ENCODE assay signal across 24 cellular contexts in the genomic region with DNA sequence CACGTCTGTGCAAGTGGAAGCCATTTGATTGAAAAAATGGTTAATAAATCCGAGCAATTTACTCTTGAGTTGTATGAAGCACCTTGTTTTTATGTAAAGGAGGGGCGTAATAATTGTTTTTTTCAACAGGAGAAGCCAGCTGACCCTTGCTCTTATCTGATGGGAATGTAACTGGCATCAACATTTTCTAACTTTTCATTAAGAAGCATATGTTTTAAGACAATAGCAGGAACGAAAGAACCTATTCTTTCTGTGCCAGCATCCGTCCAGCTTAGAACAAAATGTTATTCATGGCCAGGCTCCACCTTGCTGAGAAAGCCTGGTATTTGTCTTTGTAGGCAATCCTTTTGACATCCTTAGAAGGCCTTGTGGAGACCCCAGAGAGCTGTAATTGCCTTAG. TPM values are rescaled to one million over a fixed set of nuclear protein-coding genes. Genes with fewer than 3 reads are reported as not detected.
A peak's percentile ranks its signal among the peaks of the same experiment; 100 is the strongest.
DNase-seq lines count a peak whose midpoint lies in the region; ATAC-seq, FAIRE-seq and TF ChIP-seq lines count a peak whose summit lies in the region.
"Had no signal": no experiment of that assay in that cellular context is flagged by ENCODE, and none has a peak within 500 bp of the region (broad histone marks: within the 10 kb centered on the region; RNA-seq: fewer than 3 reads in every experiment).

No MANE protein-coding gene starts in this region.

- dilution Hi-C loops in endothelial cell of umbilical vein (cut with MboI; ENCODE audit: extremely low pct_ligation_motif_present, low sequenced_read_pairs) = no loop called here

- TF ChIP-seq CTCF in breast epithelium (IDR thresholded peaks at IDR 0.05) (no peak), MCF 10A (IDR thresholded peaks at IDR 0.05; ENCODE audit: unreplicated experiment) (no peak), endothelial cell of umbilical vein (IDR thresholded peaks at IDR 0.05; ENCODE audit: extremely low read depth in 1 of 2, insufficient read depth in 1 of 2, low read depth in 1 of 2, low read length in 2 of 2) (no peak), pancreas (IDR thresholded peaks at IDR 0.05) (no peak)

- no peaks in the 10 kb centered on the region for H3K4me1 Mint-ChIP-seq in MCF 10A (ENCODE audit: insufficient read depth, unreplicated experiment)

- TF ChIP-seq POLR2A in breast epithelium (IDR thresholded peaks at IDR 0.05) = no peak
- no peak for TF ChIP-seq POLR2A in endothelial cell of umbilical vein (IDR thresholded peaks at IDR 0.05; ENCODE audit: low read depth, low read length)
- TF ChIP-seq POLR2A in erythroblast (IDR thresholded peaks at IDR 0.05; ENCODE audit: low read length) = no peak

- intact Hi-C loops in breast epithelium (cut with DNase I; ENCODE audit: low total_unique reads) (no loop called here), MCF 10A (cut with micrococcal nuclease) (no loop called here), endothelial cell of umbilical vein (cut with micrococcal nuclease) (loop anchor here (1.0 kb wide), 2 partner anchors 34 to 122 kb away; no protein-coding TSS in a partner anchor), pancreas (cut with DNase I) (no loop called here)

- POLR2A ChIA-PET in MCF 10A (lab: Yijun Ruan, JAX) = interaction anchor here (0.6 kb wide), 1 partner anchor 395 kb away, joined by 4 read pairs; a partner anchor contains a TSS
- POLR2A ChIA-PET in endothelial cell of umbilical vein (lab: Charles Lee) = no interaction called here

- H3K4me2 ChIP-seq in endothelial cell of umbilical vein (ENCODE audit: insufficient read depth, low read length) = peak overlapping the region; percentile 14
- H3K4me2 ChIP-seq: BLaER1 had no signal

- H4K20me1 ChIP-seq in endothelial cell of umbilical vein (replicated peaks; ENCODE audit: control insufficient read depth, extremely low read depth, insufficient read depth, low read length) = no peaks in the 10 kb centered on the region
- H4K20me1 ChIP-seq: BLaER1 had no signal

- H3K79me2 ChIP-seq in endothelial cell of umbilical vein (ENCODE audit: control insufficient read depth, insufficient read depth, low read length) = no peaks in the 10 kb centered on the region

- no peak for ATAC-seq in pancreas
- ATAC-seq: K562 had no signal

- H3K9me3 Mint-ChIP-seq in MCF 10A (ENCODE audit: unreplicated experiment) = no peaks in the 10 kb centered on the region
- H3K9me3 Mint-ChIP-seq: CD4-positive, alpha-beta T cell had no signal

- peaks cover 0 to 4% of the 10 kb centered on the region in 2 donors for H3K4me1 ChIP-seq in breast epithelium
- peaks cover 13% of the 10 kb centered on the region for H3K4me1 ChIP-seq in endothelial cell of umbilical vein (ENCODE audit: control insufficient read depth, extremely low read depth, insufficient read depth, low read length)
- peaks cover 21 to 35% (median 21%) of the 10 kb centered on the region in 3 donors for H3K4me1 ChIP-seq in pancreas
- peaks cover 14% of the 10 kb centered on the region for H3K4me1 ChIP-seq in stomach smooth muscle (ENCODE audit: control insufficient read depth, insufficient read depth, low read length)
- H3K4me1 ChIP-seq: BLaER1 had no signal

- BruUV-seq in MCF 10A (replicated peaks; lab: Mats Ljungman, UMichigan) (no TSS peak), endothelial cell of umbilical vein (replicated peaks; lab: Mats Ljungman, UMichigan) (no TSS peak)

- H3K27ac ChIP-seq in breast epithelium = peak overlapping the region; percentile 64 to 88
- H3K27ac ChIP-seq in endothelial cell of umbilical vein (ENCODE audit: insufficient read depth, low read depth, low read length) = no peak overlapping the region
- peak overlapping the region in 3 of 4 donors; percentile 21 to 52 (median 47) for H3K27ac ChIP-seq in pancreas
- H3K27ac ChIP-seq in stomach smooth muscle (ENCODE audit: low read length) = peak overlapping the region; percentile 58
- H3K27ac ChIP-seq: 22Rv1, BLaER1, HL-60 had no signal

- H3K9me3 ChIP-seq in breast epithelium = no peaks in the 10 kb centered on the region
- H3K9me3 ChIP-seq in endothelial cell of umbilical vein (replicated peaks; ENCODE audit: control insufficient read depth, insufficient read depth, low read length) = no peaks in the 10 kb centered on the region
- no peaks in the 10 kb centered on the region for H3K9me3 ChIP-seq in pancreas
- H3K9me3 ChIP-seq in stomach smooth muscle (ENCODE audit: control insufficient read depth in 2 of 2, low read length in 2 of 2) = no peaks in the 10 kb centered on the region
- H3K9me3 ChIP-seq: BLaER1 had no signal

- H3K9ac ChIP-seq in endothelial cell of umbilical vein (replicated peaks; ENCODE audit: extremely low read depth, insufficient read depth, low read length) (no peak overlapping the region), stomach smooth muscle (ENCODE audit: low read length in 2 of 2) (no peak overlapping the region)
- H3K9ac ChIP-seq: BLaER1 had no signal

- no peaks in the 10 kb centered on the region for H3K36me3 ChIP-seq in breast epithelium
- H3K36me3 ChIP-seq in endothelial cell of umbilical vein (ENCODE audit: control insufficient read depth in 2 of 2, extremely low read depth in 1 of 2, insufficient read depth in 2 of 2, low read length in 2 of 2) = peaks cover 0 to 2% of the 10 kb centered on the region in 2 experiments
- H3K36me3 ChIP-seq in pancreas = no peaks in the 10 kb centered on the region
- no peaks in the 10 kb centered on the region for H3K36me3 ChIP-seq in stomach smooth muscle (ENCODE audit: control insufficient read depth in 2 of 2, insufficient read depth in 2 of 2, low read length in 2 of 2)
- H3K36me3 ChIP-seq: BLaER1 had no signal

- DNase-seq in breast epithelium (ENCODE audit: low spot score in 2 of 2) = no peak
- no peak for DNase-seq in MCF 10A (ENCODE audit: unreplicated experiment)
- DNase-seq in endothelial cell of umbilical vein (ENCODE audit: low read depth, low spot score) = peak; percentile 88
- no peak for DNase-seq in pancreas
- DNase-seq in Kasumi-1 (lab: John Stamatoyannopoulos, UW) = no peak
- no peak for DNase-seq in erythroblast (lab: John Stamatoyannopoulos, UW)
- no peak for DNase-seq in NCI-H2227 treated with DMSO at 0.1 percent for 48 hours (lab: John Stamatoyannopoulos, UW)
- DNase-seq: CD4-positive, alpha-beta T cell; COR-L47; DMS79; GOT3; HCEC 1CT; NCI-H1092 treated with DMSO at 0.1 percent for 48 hours; NCI-H146; NCI-H2029; NCI-H526 had no signal

- H2AFZ ChIP-seq in endothelial cell of umbilical vein (ENCODE audit: low read depth, low read length) = no peak overlapping the region

- no peaks in the 10 kb centered on the region for H3K27me3 Mint-ChIP-seq in MCF 10A (ENCODE audit: insufficient read depth, unreplicated experiment)
- H3K27me3 Mint-ChIP-seq: CD4-positive, alpha-beta T cell had no signal

- CTCF ChIA-PET in MCF 10A (lab: Yijun Ruan, JAX) (interaction anchor here (0.7 to 2.2 kb wide), 2 partner anchors 52 to 123 kb away, joined by 4 to 8 read pairs; no protein-coding TSS in a partner anchor), endothelial cell of umbilical vein (lab: Charles Lee) (interaction anchor here (0.9 to 9.9 kb wide), 5 partner anchors 9 to 123 kb away, joined by 3 to 85 read pairs (median 6); no protein-coding TSS in a partner anchor)

- 45 to 51% methylated on average over 5 of the region's 5 CpGs for WGBS in pancreas, 2 donors

- H3K9me1 ChIP-seq in endothelial cell of umbilical vein (replicated peaks; ENCODE audit: control insufficient read depth, extremely low read depth, insufficient read depth, low read length) = no peaks in the 10 kb centered on the region

- H3K27me3 ChIP-seq in breast epithelium = no peaks in the 10 kb centered on the region
- peaks cover 0 to 4% of the 10 kb centered on the region in 2 experiments for H3K27me3 ChIP-seq in endothelial cell of umbilical vein (ENCODE audit: control insufficient read depth in 2 of 2, insufficient read depth in 2 of 2, low read length in 2 of 2)
- H3K27me3 ChIP-seq in pancreas = no peaks in the 10 kb centered on the region
- no peaks in the 10 kb centered on the region for H3K27me3 ChIP-seq in stomach smooth muscle (ENCODE audit: control insufficient read depth in 1 of 2, insufficient read depth in 2 of 2, low read length in 2 of 2)
- H3K27me3 ChIP-seq: BLaER1 had no signal

- H3K4me3 Mint-ChIP-seq in MCF 10A (ENCODE audit: unreplicated experiment) = no peak overlapping the region
- H3K4me3 Mint-ChIP-seq: CD4-positive, alpha-beta T cell had no signal

- H3K4me3 ChIP-seq in breast epithelium (no peak overlapping the region), endothelial cell of umbilical vein (replicated peaks in 1 of 3; ENCODE audit: insufficient read depth in 1 of 3, low read depth in 1 of 3, low read length in 3 of 3) (no peak overlapping the region), pancreas (no peak overlapping the region), stomach smooth muscle (ENCODE audit: low read length in 2 of 2) (no peak overlapping the region)
- H3K4me3 ChIP-seq: BLaER1, K562 had no signal

- no peak overlapping the region for H3K27ac Mint-ChIP-seq in MCF 10A (ENCODE audit: low read depth, unreplicated experiment)

- peaks cover 5% of the 10 kb centered on the region for H3K36me3 Mint-ChIP-seq in MCF 10A (ENCODE audit: insufficient read depth, unreplicated experiment)

- FAIRE-seq in endothelial cell of umbilical vein (lab: Jason Lieb, UNC) (peak; percentile 78), pancreas (lab: Jason Lieb, UNC) (no peak)
- FAIRE-seq: GM19239, HepG2, K562, RCC 7860 had no signal

TF ChIP-seq in endothelial cell of umbilical vein, 7 proteins besides CTCF, POLR2A, EP300 and RAD21 (continues in another document):
- no peak for TF ChIP-seq MYC (IDR thresholded peaks at IDR 0.05; ENCODE audit: low read depth, low read length)
- TF ChIP-seq JUN (IDR thresholded peaks at IDR 0.05; ENCODE audit: borderline replicate concordance, insufficient read depth, insufficient read length, low read depth) = no peak
- no peak for TF ChIP-seq EZH2 (IDR thresholded peaks at IDR 0.05; ENCODE audit: borderline replicate concordance, low read depth, low read length, severe bottlenecking)
- TF ChIP-seq POLR2AphosphoS5 (IDR thresholded peaks at IDR 0.05; ENCODE audit: insufficient read depth, low read depth, low read length) = no peak
- TF ChIP-seq GATA2 (IDR thresholded peaks at IDR 0.05; ENCODE audit: insufficient read depth, insufficient read length, low read depth, low read length) = no peak

RNA-seq across cellular contexts. Expression of a gene that starts 22.2 kb away (rescaled TPM):
- total RNA-seq in breast epithelium (10 to 100 TPM in 2 of 3 donors, 1 to 10 TPM in 1; 4.2 to 43.9 (median 20.0) TPM), MCF 10A (2022) (5.8 and 8.5 TPM in 2 replicates), endothelial cell of umbilical vein (1.6 and 4.1 TPM in 2 replicates), pancreas (10 to 100 TPM in 2 of 6 donors, 1 to 10 TPM in 4; 4.4 to 19.9 (median 7.0) TPM)
- polyA plus RNA-seq in endothelial cell of umbilical vein (0.53 and 0.90 TPM in 2 replicates), pancreas (1 to 10 TPM; 3.3 to 4.4 TPM)
- polyA plus RNA-seq in endothelial cell of umbilical vein (2011; cell fraction: cytosol; rRNA removed) = 0.52 and 0.63 TPM in 2 replicates
- 2.1 and 2.2 TPM in 2 replicates for polyA plus RNA-seq in endothelial cell of umbilical vein (2011; cell fraction: nucleus; rRNA removed)
- polyA plus RNA-seq in endothelial cell of umbilical vein (2012) = 0.05 TPM in 2 replicates
- polyA minus RNA-seq in endothelial cell of umbilical vein = 0.59 and 0.75 TPM in 2 replicates
- not detected for polyA minus RNA-seq in endothelial cell of umbilical vein (2011; cell fraction: cytosol; rRNA and poly(A)+ RNA removed)
- polyA minus RNA-seq in endothelial cell of umbilical vein (2011; cell fraction: nucleus; rRNA and poly(A)+ RNA removed) = 0.91 and 1.2 TPM in 2 replicates
- total RNA-seq: HepG2 had no signal
- polyA plus RNA-seq: HepG2, K562 had no signal
